Comparison of ENCODE assay signal across 9 cellular contexts in the genomic region with DNA sequence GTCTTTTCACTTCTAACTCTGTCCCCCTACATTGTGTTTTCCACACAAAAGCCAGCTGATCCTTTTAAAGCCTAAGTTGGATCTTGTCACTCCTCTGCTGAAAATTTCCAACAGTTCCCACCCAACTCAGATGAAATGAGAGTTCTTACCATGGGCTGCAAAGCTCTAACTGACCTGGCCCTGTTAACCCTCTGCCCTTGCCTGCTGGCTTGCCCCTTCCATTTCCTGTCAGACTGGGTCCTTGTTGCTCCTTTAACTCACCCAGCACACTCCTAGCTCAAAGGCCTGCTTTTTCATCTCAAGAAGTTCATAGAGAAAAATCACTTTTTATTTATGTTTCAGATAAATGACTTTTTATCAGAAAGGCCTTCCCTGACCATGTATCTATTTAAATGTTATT.
"Had no signal": no experiment of that assay in that cellular context is flagged by ENCODE, and none has a peak within 500 bp of the region (broad histone marks: within the 10 kb centered on the region; RNA-seq: fewer than 3 reads in every experiment).

No MANE protein-coding gene starts in this region.

- H3K27ac Mint-ChIP-seq: IgD-negative memory B cell had no signal

- H3K4me3 Mint-ChIP-seq: IgD-negative memory B cell had no signal

- DNase-seq: IMR-90, KBM-7, KG1 had no signal

- H3K4me3 ChIP-seq: K562 had no signal

- H3K9ac ChIP-seq: KMS-11 had no signal

- ATAC-seq: HepG2, K562 had no signal

- H3K27ac ChIP-seq: HL-60, KMS-11 had no signal

- FAIRE-seq: HepG2, HTR-8/SVneo, K562 had no signal

- H3K4me2 ChIP-seq: KMS-11 had no signal

- H3K4me1 Mint-ChIP-seq: IgD-negative memory B cell had no signal
